In genomic region chr9:75464726-75465125, GRCh38 we compare ENCODE assay signal across 29 cellular contexts.
"Had no signal": no experiment of that assay in that cellular context is flagged by ENCODE, and none has a peak within 500 bp of the region (broad histone marks: within the 10 kb centered on the region; RNA-seq: fewer than 3 reads in every experiment).

No MANE protein-coding gene starts in this region.

- H3K9me3 Mint-ChIP-seq: natural killer cell; nephron; neural progenitor cell; stimulated activated memory B cell treated with anti-CD40 and anti-IgM and Interleukin-4, amounts not matched to agents 10 μg/mL and 1 μg/mL and 100 μg/mL, for 72 hours; stimulated activated naive CD8-positive, alpha-beta T cell treated with anti-CD3 and anti-CD28 coated beads, Interleukin-15, amount 100 ng/mL, for 72 hours had no signal

- H3K27ac ChIP-seq: neural progenitor cell, pancreas, prostate gland, right lobe of liver, sigmoid colon, skin epidermis, spleen, thoracic aorta, thyroid gland, tibial nerve, upper lobe of left lung, vagina had no signal

- H3K4me3 Mint-ChIP-seq: naive thymus-derived CD4-positive, alpha-beta T cell; natural killer cell; nephron; neural progenitor cell; stimulated activated memory B cell treated with anti-CD40 and anti-IgM and Interleukin-4, amounts not matched to agents 10 μg/mL and 1 μg/mL and 100 μg/mL, for 72 hours; stimulated activated naive CD8-positive, alpha-beta T cell treated with anti-CD3 and anti-CD28 coated beads, Interleukin-15, amount 100 ng/mL, for 72 hours had no signal

- H2AFZ ChIP-seq: neural progenitor cell had no signal

- H3K9ac ChIP-seq: neural progenitor cell had no signal

- H3K9me3 ChIP-seq: pancreas, prostate gland, right lobe of liver, sigmoid colon, spleen, thoracic aorta, thyroid gland, tibial nerve, upper lobe of left lung, vagina had no signal

- H3K27me3 ChIP-seq: neural progenitor cell, pancreas, right lobe of liver, sigmoid colon, spleen, thyroid gland, tibial nerve, upper lobe of left lung, vagina had no signal

- FAIRE-seq: pancreas, urothelium cell line had no signal

- H3K36me3 Mint-ChIP-seq: naive thymus-derived CD4-positive, alpha-beta T cell; natural killer cell; neural progenitor cell; stimulated activated memory B cell treated with anti-CD40 and anti-IgM and Interleukin-4, amounts not matched to agents 10 μg/mL and 1 μg/mL and 100 μg/mL, for 72 hours had no signal

- H3K4me1 ChIP-seq: neural progenitor cell, pancreas, prostate gland, right lobe of liver, sigmoid colon, spleen, upper lobe of left lung had no signal

- H3K27ac Mint-ChIP-seq: naive thymus-derived CD4-positive, alpha-beta T cell; natural killer cell; nephron; neural progenitor cell; stimulated activated memory B cell treated with anti-CD40 and anti-IgM and Interleukin-4, amounts not matched to agents 10 μg/mL and 1 μg/mL and 100 μg/mL, for 72 hours; stimulated activated naive CD8-positive, alpha-beta T cell treated with anti-CD3 and anti-CD28 coated beads, Interleukin-15, amount 100 ng/mL, for 72 hours had no signal

- DNase-seq: naive thymus-derived CD4-positive, alpha-beta T cell; natural killer cell; occipital lobe; pancreas; right cardiac atrium; right lobe of liver; sigmoid colon; spleen; stimulated activated CD4-positive, alpha-beta T cell treated with anti-CD3 and anti-CD28 coated beads, Interleukin-12 subunit alpha, Interleukin-12 subunit beta, amount 100 ng/mL, for 4 hours; stimulated activated CD4-positive, alpha-beta T cell treated with anti-CD3 and anti-CD28 coated beads, Interleukin-1b, Interleukin-23, amount 100 ng/mL, for 48 hours; stimulated activated CD4-positive, alpha-beta T cell treated with anti-CD3 and anti-CD28 coated beads, Interleukin-4, amount 100 ng/mL, for 1 hour; stimulated activated CD4-positive, alpha-beta T cell treated with anti-CD3 and anti-CD28 coated beads, Interleukin-4, amount 100 ng/mL, for 4 hours; stimulated activated CD8-positive, alpha-beta memory T cell treated with anti-CD3 and anti-CD28 coated beads, Interleukin-4, amount 100 ng/mL, for 48 hours; stimulated activated naive CD4-positive, alpha-beta T cell; stimulated activated naive CD8-positive, alpha-beta T cell treated with anti-CD3 and anti-CD28 coated beads, Interleukin-15, amount 100 ng/mL, for 72 hours; stimulated activated naive CD8-positive, alpha-beta T cell treated with anti-CD3 and anti-CD28 coated beads, Interleukin-15, Interleukin-2, amounts not matched to agents 100 U/mL and 50 U/mL, for 24 hours; thyroid gland; trophoblast cell; upper lobe of left lung had no signal

- ATAC-seq: naive thymus-derived CD4-positive, alpha-beta T cell; natural killer cell; pancreas; right cardiac atrium; right lobe of liver; stimulated activated memory B cell treated with anti-CD40 and anti-IgM and Interleukin-4, amounts not matched to agents 10 μg/mL and 1 μg/mL and 100 μg/mL, for 72 hours; stimulated activated naive CD8-positive, alpha-beta T cell treated with anti-CD3 and anti-CD28 coated beads, Interleukin-15, amount 100 ng/mL, for 72 hours; stimulated activated naive CD8-positive, alpha-beta T cell treated with anti-CD3 and anti-CD28 coated beads, Interleukin-15, Interleukin-2, amounts not matched to agents 100 U/mL and 50 U/mL, for 24 hours had no signal

- H3K4me1 Mint-ChIP-seq: naive thymus-derived CD4-positive, alpha-beta T cell; natural killer cell; nephron; neural progenitor cell; stimulated activated memory B cell treated with anti-CD40 and anti-IgM and Interleukin-4, amounts not matched to agents 10 μg/mL and 1 μg/mL and 100 μg/mL, for 72 hours; stimulated activated naive CD8-positive, alpha-beta T cell treated with anti-CD3 and anti-CD28 coated beads, Interleukin-15, amount 100 ng/mL, for 72 hours had no signal

- H3K36me3 ChIP-seq: neural progenitor cell, pancreas, prostate gland, right lobe of liver, sigmoid colon, spleen, thoracic aorta, thyroid gland, tibial nerve, upper lobe of left lung, vagina had no signal

- H3K4me2 ChIP-seq: neural progenitor cell, smooth muscle cell had no signal

- H3K27me3 Mint-ChIP-seq: stimulated activated memory B cell treated with anti-CD40 and anti-IgM and Interleukin-4, amounts not matched to agents 10 μg/mL and 1 μg/mL and 100 μg/mL, for 72 hours; stimulated activated naive CD8-positive, alpha-beta T cell treated with anti-CD3 and anti-CD28 coated beads, Interleukin-15, amount 100 ng/mL, for 72 hours had no signal

- H3K4me3 ChIP-seq: neural progenitor cell, pancreas, prostate gland, right lobe of liver, sigmoid colon, skin epidermis, smooth muscle cell, spleen, thoracic aorta, thyroid gland, tibial nerve, upper lobe of left lung, vagina had no signal
